Comparison of ENCODE assay signal across 26 cellular contexts in genomic region chr9:37395229-37395628, GRCh38.
"Had no signal": no experiment of that assay in that cellular context is flagged by ENCODE, and none has a peak within 500 bp of the region (broad histone marks: within the 10 kb centered on the region; RNA-seq: fewer than 3 reads in every experiment).

No MANE protein-coding gene starts in this region.

- H3K4me1 Mint-ChIP-seq: nephron had no signal

- H3K4me3 ChIP-seq: adrenal gland, cardiac muscle cell, colonic mucosa, left lung, lower lobe of right lung, ovary, prostate gland, sigmoid colon, thoracic aorta, uterus had no signal

- H3K27me3 Mint-ChIP-seq: activated naive CD8-positive, alpha-beta T cell treated with anti-CD3 and anti-CD28 coated beads for 36 hours; type B pancreatic cell had no signal

- DNase-seq: activated CD4-positive, alpha-beta T cell treated with anti-CD3 and anti-CD28 coated beads for 48 hours; activated CD4-positive, alpha-beta T cell treated with anti-CD3 and anti-CD28 coated beads, Interleukin-2, amount 50 U/mL, for 48 hours; activated CD8-positive, alpha-beta memory T cell treated with anti-CD3 and anti-CD28 coated beads for 24 hours; activated effector memory CD4-positive, alpha-beta T cell treated with Interleukin-2 at 50 U/mL for 16 hours; activated naive CD4-positive, alpha-beta T cell treated with Interleukin-2 at 50 U/mL for 16 hours; activated naive CD8-positive, alpha-beta T cell treated with anti-CD3 and anti-CD28 coated beads for 36 hours; adrenal gland; aorta; cerebellar nuclear complex; colonic mucosa; effector CD8-positive, alpha-beta T cell; left lung; lower lobe of right lung; mesendoderm; ovary; sigmoid colon; small intestine; stimulated activated naive CD8-positive, alpha-beta T cell treated with anti-CD3 and anti-CD28 coated beads, Interleukin-15, Interleukin-2, amounts not matched to agents 100 U/mL and 50 U/mL, for 24 hours; uterus had no signal

- H3K27ac ChIP-seq: adrenal gland, cardiac muscle cell, colonic mucosa, left lung, lower lobe of right lung, ovary, prostate gland, sigmoid colon, thoracic aorta, uterus had no signal

- H3K9me3 Mint-ChIP-seq: activated naive CD8-positive, alpha-beta T cell treated with anti-CD3 and anti-CD28 coated beads for 36 hours; brain; nephron; type B pancreatic cell had no signal

- H3K9me3 ChIP-seq: adrenal gland, colonic mucosa, left lung, lower lobe of right lung, ovary, prostate gland, sigmoid colon, thoracic aorta, uterus had no signal

- H3K27me3 ChIP-seq: adrenal gland, cardiac muscle cell, colonic mucosa, left lung, ovary, sigmoid colon, uterus had no signal

- H3K36me3 ChIP-seq: adrenal gland, cardiac muscle cell, colonic mucosa, left lung, lower lobe of right lung, ovary, prostate gland, sigmoid colon, thoracic aorta, uterus had no signal

- ATAC-seq: activated CD4-positive, CD25-positive, alpha-beta regulatory T cell treated with anti-CD3 and anti-CD28 coated beads, Interleukin-2, amount 50 U/mL, for 24 hours; left lung; lower lobe of right lung; stimulated activated naive CD8-positive, alpha-beta T cell treated with anti-CD3 and anti-CD28 coated beads, Interleukin-15, Interleukin-2, amounts not matched to agents 100 U/mL and 50 U/mL, for 24 hours had no signal

- H3K27ac Mint-ChIP-seq: activated naive CD8-positive, alpha-beta T cell treated with anti-CD3 and anti-CD28 coated beads for 36 hours; nephron; type B pancreatic cell had no signal

- H3K36me3 Mint-ChIP-seq: activated naive CD8-positive, alpha-beta T cell treated with anti-CD3 and anti-CD28 coated beads for 36 hours; brain; type B pancreatic cell had no signal

- H3K4me3 Mint-ChIP-seq: activated naive CD8-positive, alpha-beta T cell treated with anti-CD3 and anti-CD28 coated beads for 36 hours; brain; nephron; type B pancreatic cell had no signal

- H3K4me1 ChIP-seq: adrenal gland, colonic mucosa, left lung, lower lobe of right lung, prostate gland, sigmoid colon, uterus had no signal
